In genomic region chr1:161890574-161890973, GRCh38 we compare ENCODE assay signal across 20 cellular contexts.
DNase-seq lines count a peak whose midpoint lies in the region; ATAC-seq and TF ChIP-seq lines count a peak whose summit lies in the region.
"Had no signal": no experiment of that assay in that cellular context is flagged by ENCODE, and none has a peak within 500 bp of the region (broad histone marks: within the 10 kb centered on the region; RNA-seq: fewer than 3 reads in every experiment).

No MANE protein-coding gene starts in this region.

- no peak overlapping the region for H2BK12ac ChIP-seq in neuronal stem cell (ENCODE audit: low read length)

- no peak overlapping the region for H3K14ac ChIP-seq in neuronal stem cell (ENCODE audit: low read length)

- no peaks in the 10 kb centered on the region for H3K27me3 Mint-ChIP-seq in endodermal cell (ENCODE audit: insufficient read depth)
- H3K27me3 Mint-ChIP-seq: CD4-positive, CD25-positive, alpha-beta regulatory T cell; CD8-positive, alpha-beta memory T cell had no signal

- H2BK5ac ChIP-seq in neuronal stem cell (ENCODE audit: low read length) = peak overlapping the region; percentile 78

- H4K8ac ChIP-seq in neuronal stem cell (ENCODE audit: low read depth, low read length) = no peak overlapping the region

- H3K4ac ChIP-seq in neuronal stem cell (ENCODE audit: low read length) = no peak overlapping the region

- peaks cover 5% of the 10 kb centered on the region for H3K79me1 ChIP-seq in neuronal stem cell (ENCODE audit: low read depth, low read length)

- peaks cover 16% of the 10 kb centered on the region for H3K36me3 Mint-ChIP-seq in endodermal cell (ENCODE audit: low read depth)

- no peak overlapping the region for H3K9ac ChIP-seq in endodermal cell (ENCODE audit: extremely low read depth, low read length, poor library complexity, severe bottlenecking)
- H3K9ac ChIP-seq in neuronal stem cell (ENCODE audit: low read depth, low read length, poor library complexity) = no peak overlapping the region

- WGBS in endodermal cell (ENCODE audit: insufficient coverage in 1 of 2, insufficient read length in 1 of 2), 2 experiments = 96 to 100% methylated on average over 11 to 22 of the region's 22 CpGs
- WGBS in neuronal stem cell (ENCODE audit: extremely low coverage in 2 of 2, insufficient read length in 2 of 2, insufficient replicate concordance in 1 of 2), 2 donors = no CpG with 5 or more reads among the region's 22 CpGs

- H3K4me3 Mint-ChIP-seq in endodermal cell = no peak overlapping the region
- H3K4me3 Mint-ChIP-seq: CD4-positive, CD25-positive, alpha-beta regulatory T cell; HFFc6 had no signal

- H3K9me3 ChIP-seq in RWPE2 (ENCODE audit: severe bottlenecking) (peaks cover 2% of the 10 kb centered on the region), endodermal cell (ENCODE audit: control insufficient read depth, low read length) (no peaks in the 10 kb centered on the region), neuronal stem cell (replicated peaks in 1 of 2; ENCODE audit: control insufficient read depth in 2 of 2, insufficient read depth in 1 of 2, low read depth in 1 of 2, low read length in 2 of 2) (peaks cover 0 to 5% of the 10 kb centered on the region in 2 donors)
- H3K9me3 ChIP-seq: BE2C had no signal

- no peak overlapping the region for H2AFZ ChIP-seq in neuronal stem cell (ENCODE audit: low read length)

- no peak overlapping the region for H3K4me2 ChIP-seq in neuronal stem cell (ENCODE audit: insufficient read depth, low read length, poor library complexity, severe bottlenecking)

- H2BK15ac ChIP-seq in neuronal stem cell (ENCODE audit: low read length) = no peak overlapping the region

- H3K27ac ChIP-seq in RWPE2 (ENCODE audit: poor library complexity, severe bottlenecking) = no peak overlapping the region
- H3K27ac ChIP-seq in endodermal cell (ENCODE audit: low read depth, low read length) = no peak overlapping the region
- H3K27ac ChIP-seq in neuronal stem cell (replicated peaks; ENCODE audit: low read length) = no peak overlapping the region

- H3K36me3 ChIP-seq in GM06990 (ENCODE audit: control insufficient read depth, insufficient read depth, low read length) = peaks cover 4% of the 10 kb centered on the region
- no peaks in the 10 kb centered on the region for H3K36me3 ChIP-seq in RWPE2 (ENCODE audit: low read depth)
- no peaks in the 10 kb centered on the region for H3K36me3 ChIP-seq in endodermal cell (ENCODE audit: control insufficient read depth, insufficient read depth, low read length)
- H3K36me3 ChIP-seq in neuronal stem cell (replicated peaks in 1 of 2; ENCODE audit: control insufficient read depth in 2 of 2, insufficient read depth in 2 of 2, low read length in 2 of 2) = peaks cover 4 to 26% of the 10 kb centered on the region in 2 donors

- no peaks in the 10 kb centered on the region for H3K4me1 Mint-ChIP-seq in endodermal cell

- TF ChIP-seq CTCF in GM06990 (IDR thresholded peaks at IDR 0.05; ENCODE audit: insufficient read depth, low read length, poor library complexity, severe bottlenecking) (no peak), RWPE2 (IDR thresholded peaks at IDR 0.05; ENCODE audit: poor library complexity, severe bottlenecking) (no peak), endodermal cell (conservative IDR thresholded peaks at IDR 0.05) (no peak)

- no peak overlapping the region for H3K23ac ChIP-seq in neuronal stem cell (ENCODE audit: low read depth, low read length, poor library complexity)

- H3K9me3 Mint-ChIP-seq in endodermal cell = no peaks in the 10 kb centered on the region
- H3K9me3 Mint-ChIP-seq: CD4-positive, CD25-positive, alpha-beta regulatory T cell; CD8-positive, alpha-beta memory T cell; HFFc6 had no signal

- no peak overlapping the region for H2AK5ac ChIP-seq in neuronal stem cell (ENCODE audit: low read depth, low read length)

- H2BK120ac ChIP-seq in neuronal stem cell (ENCODE audit: low read depth, low read length) = no peak overlapping the region

- H3K18ac ChIP-seq in neuronal stem cell (ENCODE audit: low read length) = no peak overlapping the region

- DNase-seq in GM06990 (ENCODE audit: extremely low read depth, insufficient read length) (peak; percentile 13), RWPE2 (ENCODE audit: low spot score) (peak; percentile 43), endodermal cell (peak; percentile 48), neuronal stem cell (ENCODE audit: low spot score) (no peak), SW 1271 (lab: John Stamatoyannopoulos, UW) (no peak), 8988T (no peak)
- DNase-seq in NK-92 treated with Interleukin-12 subunit alpha and Interleukin-12 subunit beta, amount 100 ng/mL, for 24 hours (lab: John Stamatoyannopoulos, UW) = no peak
- DNase-seq: ACHN; BE2C; C1 segment of cervical spinal cord; CD4-positive, CD25-positive, alpha-beta regulatory T cell; CD8-positive, alpha-beta memory T cell; COR-L47; GDM1; HFFc6; IMR-90; KBM-7 had no signal

- H3K4me1 ChIP-seq in RWPE2 (ENCODE audit: insufficient read depth, poor library complexity, severe bottlenecking) = no peaks in the 10 kb centered on the region
- no peaks in the 10 kb centered on the region for H3K4me1 ChIP-seq in endodermal cell (ENCODE audit: control insufficient read depth, insufficient read depth, low read length)
- H3K4me1 ChIP-seq in neuronal stem cell (ENCODE audit: control insufficient read depth in 2 of 2, insufficient read depth in 1 of 2, low read depth in 1 of 2, low read length in 2 of 2) = no peaks in the 10 kb centered on the region
- H3K4me1 ChIP-seq: BE2C had no signal

- no peak overlapping the region for H3K27ac Mint-ChIP-seq in endodermal cell
- H3K27ac Mint-ChIP-seq: CD4-positive, CD25-positive, alpha-beta regulatory T cell; HFFc6 had no signal

- ATAC-seq in RWPE2 (ENCODE audit: low read depth) = no peak
- ATAC-seq in GM21515 (IDR thresholded peaks at IDR 0.05; ENCODE audit: unreplicated experiment) = no peak
- ATAC-seq: GM12878, HCT116 had no signal

- H3K27me3 ChIP-seq in GM06990 (replicated peaks; ENCODE audit: control insufficient read depth, insufficient read depth, low read length) (no peaks in the 10 kb centered on the region), RWPE2 (ENCODE audit: insufficient read depth, poor library complexity, severe bottlenecking) (no peaks in the 10 kb centered on the region), endodermal cell (ENCODE audit: control insufficient read depth, insufficient read depth, low read length, poor library complexity, severe bottlenecking) (no peaks in the 10 kb centered on the region), neuronal stem cell (ENCODE audit: control insufficient read depth in 3 of 3, insufficient read depth in 3 of 3, low read depth in 1 of 3, low read length in 3 of 3) (no peaks in the 10 kb centered on the region)
- H3K27me3 ChIP-seq: BE2C had no signal

- H4K91ac ChIP-seq in neuronal stem cell (ENCODE audit: low read depth, low read length, poor library complexity) = no peak overlapping the region

- H3K4me3 ChIP-seq in GM06990 (replicated peaks; ENCODE audit: low read depth, low read length) (no peak overlapping the region), RWPE2 (ENCODE audit: severe bottlenecking) (no peak overlapping the region), endodermal cell (ENCODE audit: low read length) (no peak overlapping the region), neuronal stem cell (ENCODE audit: low read length in 2 of 2) (no peak overlapping the region)
- H3K4me3 ChIP-seq: GM12878 had no signal

Comparison
In these comparisons a context has a peak if more than half of its experiments do, and no peak if none do; other contexts are left out.
1. DNase-seq: peak in GM06990 (single experiment), RWPE2 (single experiment) and endodermal cell (single experiment); none in neuronal stem cell (single experiment), SW 1271 (0 of 2), NK-92 treated with Interleukin-12 subunit alpha and Interleukin-12 subunit beta, amount 100 ng/mL, for 24 hours (single experiment) and 8988T (single experiment).